ENCODE assay signal across 8 cellular contexts in the genomic region with DNA sequence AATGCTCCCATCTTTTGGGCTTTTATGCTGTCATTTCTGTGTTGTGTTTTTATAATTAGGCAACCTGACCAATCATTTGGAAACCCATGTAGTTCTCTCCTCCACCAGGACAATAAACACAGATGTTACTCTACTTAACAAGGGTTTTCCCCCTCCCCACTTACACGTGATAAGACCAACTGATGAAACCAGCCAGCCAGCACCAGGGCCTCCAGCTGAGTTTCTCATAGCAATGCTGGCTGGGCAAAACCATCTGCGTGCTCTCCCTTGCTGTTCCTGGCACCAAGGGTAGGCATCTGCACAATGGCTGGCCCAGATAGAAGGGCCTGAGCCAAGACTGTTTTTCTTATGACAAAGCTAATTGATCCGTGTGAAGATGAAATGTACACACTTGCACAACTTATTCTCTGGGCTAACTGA.
DNase-seq lines count a peak whose midpoint lies in the region; ATAC-seq and FAIRE-seq lines count a peak whose summit lies in the region.

No MANE protein-coding gene starts in this region.

- FAIRE-seq in GM18507 (lab: Jason Lieb, UNC) = peak; percentile 94

- ATAC-seq in HG02798 (IDR thresholded peaks at IDR 0.05; ENCODE audit: poor library complexity, unreplicated experiment) = peak; percentile 94

- peak; percentile 13 for DNase-seq in AG08395 (ENCODE audit: low spot score)
- DNase-seq in GM18507 (ENCODE audit: extremely low spot score, insufficient read length, low read depth) = peak; percentile 33
- peak; percentile 89 for DNase-seq in NCI-H2171 treated with DMSO at 0.1 percent for 48 hours (lab: John Stamatoyannopoulos, UW)
- DNase-seq in fibroblast of gingiva (ENCODE audit: low read depth) = peak; percentile 99
- no peak for DNase-seq in CD1c-positive myeloid dendritic cell (ENCODE audit: extremely low spot score)
- DNase-seq in activated gamma-delta T cell treated with Interleukin-2 at 50 U/mL for 16 hours = no peak
- no peak for DNase-seq in activated CD4-positive, alpha-beta T cell treated with anti-CD3 and anti-CD28 coated beads for 4 hours

Comparison
In these comparisons a context has a peak if more than half of its experiments do, and no peak if none do; other contexts are left out.
1. DNase-seq: peak in AG08395 (single experiment), GM18507 (single experiment), NCI-H2171 treated with DMSO at 0.1 percent for 48 hours (single experiment) and fibroblast of gingiva (single experiment); none in CD1c-positive myeloid dendritic cell (single experiment), activated gamma-delta T cell treated with Interleukin-2 at 50 U/mL for 16 hours (single experiment) and activated CD4-positive, alpha-beta T cell treated with anti-CD3 and anti-CD28 coated beads for 4 hours (0 of 2).